17 cellular contexts compared by ENCODE assay signal in the genomic region with DNA sequence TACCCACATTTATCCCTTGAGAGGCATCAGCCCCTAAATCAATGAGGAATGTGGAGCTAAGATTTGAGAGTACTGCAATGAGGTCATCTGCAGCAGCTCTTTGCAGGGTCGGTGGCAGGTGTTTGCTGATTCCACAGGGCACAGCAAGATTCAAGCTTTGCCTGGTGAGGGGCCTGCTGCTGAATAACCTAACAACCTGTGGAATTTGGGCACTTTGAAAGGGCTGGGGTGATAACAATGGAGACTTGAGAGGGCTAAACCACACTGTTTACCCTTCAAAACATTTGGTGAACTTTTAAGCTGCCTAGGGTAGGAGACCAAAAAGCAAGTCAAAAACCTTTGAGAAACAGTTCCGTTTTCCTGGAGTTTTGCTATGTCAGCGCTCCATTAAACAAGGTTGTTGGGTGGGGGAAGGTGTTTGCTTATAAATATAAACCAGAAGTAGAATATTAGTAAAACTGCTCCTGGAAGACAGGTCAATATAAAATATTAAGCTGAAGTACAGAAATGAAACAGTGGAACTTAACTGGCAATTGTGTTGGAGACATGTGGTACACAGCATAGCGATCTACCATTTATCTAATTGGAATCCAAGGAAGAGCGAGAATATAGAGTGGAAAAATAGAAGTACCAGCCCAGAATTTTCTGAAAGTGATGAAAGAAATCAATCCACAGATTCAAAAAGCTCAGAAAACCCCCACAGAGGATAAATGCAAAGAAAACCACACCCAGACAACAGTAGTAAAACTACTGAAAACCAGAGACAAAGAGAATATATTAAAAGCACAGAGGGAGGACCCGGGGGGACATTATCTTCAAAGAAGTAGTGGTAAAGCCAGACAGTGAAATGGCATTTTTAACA. TPM values are rescaled to one million over a fixed set of nuclear protein-coding genes. Genes with fewer than 3 reads are reported as not detected.
DNase-seq lines count a peak whose midpoint lies in the region; ATAC-seq and TF ChIP-seq lines count a peak whose summit lies in the region.
"Had no signal": no experiment of that assay in that cellular context is flagged by ENCODE, and none has a peak within 500 bp of the region (broad histone marks: within the 10 kb centered on the region; RNA-seq: fewer than 3 reads in every experiment).

No MANE protein-coding gene starts in this region.

- no peak overlapping the region for H2BK12ac ChIP-seq in trophoblast cell (ENCODE audit: low read length)

- H2AFZ ChIP-seq in GM23338 (no peak overlapping the region), neural progenitor cell (replicated peaks) (no peak overlapping the region), trophoblast cell (ENCODE audit: insufficient read depth, low read length, poor library complexity) (no peak overlapping the region)

- H3K9ac ChIP-seq in HUES64 (ENCODE audit: low read depth, low read length) (peak overlapping the region; percentile 48; the same call in 1 of the 2 replicates), endodermal cell (ENCODE audit: extremely low read depth, low read length, poor library complexity, severe bottlenecking) (peak overlapping the region; percentile 2), neural progenitor cell (no peak overlapping the region), trophoblast cell (ENCODE audit: low read length) (no peak overlapping the region)
- H3K9ac ChIP-seq: BLaER1 had no signal

- H3K36me3 Mint-ChIP-seq in GM23338 (ENCODE audit: low read depth) (peaks cover 36% of the 10 kb centered on the region), endodermal cell (ENCODE audit: low read depth) (peaks cover 30% of the 10 kb centered on the region), neural progenitor cell (peaks cover 34% of the 10 kb centered on the region), immature natural killer cell (peaks cover 17 to 71% (median 22%) of the 10 kb centered on the region in 3 donors)

- H3K4me3 Mint-ChIP-seq in GM23338 (no peak overlapping the region), endodermal cell (no peak overlapping the region), neural progenitor cell (no peak overlapping the region), immature natural killer cell (no peak overlapping the region)
- H3K4me3 Mint-ChIP-seq: CD4-positive, alpha-beta memory T cell had no signal

- H3K4me2 ChIP-seq in GM23338, result no peak overlapping the region
- peak overlapping the region; percentile 69 for H3K4me2 ChIP-seq in neural progenitor cell
- no peak overlapping the region for H3K4me2 ChIP-seq in trophoblast cell (ENCODE audit: low read length)
- H3K4me2 ChIP-seq: BLaER1 had no signal

- no peak overlapping the region for H3K4ac ChIP-seq in trophoblast cell (ENCODE audit: low read depth, low read length)

- peaks cover 23% of the 10 kb centered on the region for H3K36me3 ChIP-seq in GM23338 (ENCODE audit: insufficient read depth)
- peaks cover 58% of the 10 kb centered on the region for H3K36me3 ChIP-seq in HUES64 (ENCODE audit: insufficient read depth, low read length)
- H3K36me3 ChIP-seq in endodermal cell (ENCODE audit: control insufficient read depth, insufficient read depth, low read length), result peaks cover 51% of the 10 kb centered on the region
- H3K36me3 ChIP-seq in neural progenitor cell, result peaks cover 14% of the 10 kb centered on the region
- peaks cover 6 to 18% of the 10 kb centered on the region in 2 experiments for H3K36me3 ChIP-seq in trophoblast cell (ENCODE audit: control insufficient read depth in 1 of 2, insufficient read depth in 2 of 2, low read length in 2 of 2)

- H4K91ac ChIP-seq in trophoblast cell (ENCODE audit: low read depth, low read length), result no peak overlapping the region

- H3K9me2 ChIP-seq in GM23338 (ENCODE audit: insufficient read depth), result no peaks in the 10 kb centered on the region

- H3K9me3 ChIP-seq in HUES64 (ENCODE audit: insufficient read depth, low read depth, low read length) (no peaks in the 10 kb centered on the region), endodermal cell (ENCODE audit: control insufficient read depth, low read length) (no peaks in the 10 kb centered on the region), neural progenitor cell (ENCODE audit: low read depth) (no peaks in the 10 kb centered on the region), trophoblast cell (ENCODE audit: insufficient read depth, low read depth, low read length) (no peaks in the 10 kb centered on the region)
- H3K9me3 ChIP-seq: BLaER1, MG63, SJSA1 had no signal

- H3K4me1 Mint-ChIP-seq in GM23338, result peaks cover 18% of the 10 kb centered on the region
- H3K4me1 Mint-ChIP-seq in endodermal cell, result peaks cover 9% of the 10 kb centered on the region
- H3K4me1 Mint-ChIP-seq in neural progenitor cell, result no peaks in the 10 kb centered on the region
- no peaks in the 10 kb centered on the region for H3K4me1 Mint-ChIP-seq in immature natural killer cell
- H3K4me1 Mint-ChIP-seq: CD4-positive, alpha-beta memory T cell had no signal

- H3K4me3 ChIP-seq in GM23338 (no peak overlapping the region), HUES64 (ENCODE audit: low read length) (peak overlapping the region; percentile 22; the same call in 1 of the 2 replicates), endodermal cell (ENCODE audit: low read length) (peak overlapping the region; percentile 1), neural progenitor cell (peak overlapping the region; percentile 26), trophoblast cell (ENCODE audit: low read depth, low read length) (no peak overlapping the region)
- H3K4me3 ChIP-seq: BLaER1, MG63, SJSA1 had no signal

- no peaks in the 10 kb centered on the region for H3K27me3 ChIP-seq in GM23338 (ENCODE audit: insufficient read depth)
- no peaks in the 10 kb centered on the region for H3K27me3 ChIP-seq in HUES64 (ENCODE audit: insufficient read depth, low read length)
- no peaks in the 10 kb centered on the region for H3K27me3 ChIP-seq in endodermal cell (ENCODE audit: control insufficient read depth, insufficient read depth, low read length, poor library complexity, severe bottlenecking)
- no peaks in the 10 kb centered on the region for H3K27me3 ChIP-seq in neural progenitor cell
- no peaks in the 10 kb centered on the region for H3K27me3 ChIP-seq in trophoblast cell (ENCODE audit: insufficient read depth, low read length)
- H3K27me3 ChIP-seq: BLaER1, MG63, SJSA1 had no signal

- H4K12ac ChIP-seq in trophoblast cell (ENCODE audit: low read depth, low read length), result no peak overlapping the region

- peak; percentile 96 for ATAC-seq in GM23338

- H3K79me2 ChIP-seq in GM23338 (replicated peaks; ENCODE audit: insufficient read depth) (no peaks in the 10 kb centered on the region), neural progenitor cell (ENCODE audit: low read depth) (no peaks in the 10 kb centered on the region), trophoblast cell (ENCODE audit: control insufficient read depth, insufficient read depth, low read length, poor library complexity) (no peaks in the 10 kb centered on the region)

- H3K4me1 ChIP-seq in GM23338 (ENCODE audit: insufficient read depth) (no peaks in the 10 kb centered on the region), HUES64 (ENCODE audit: insufficient read depth, low read length) (peaks cover 17% of the 10 kb centered on the region; the same call in 1 of the 2 replicates), endodermal cell (ENCODE audit: control insufficient read depth, insufficient read depth, low read length) (peaks cover 4% of the 10 kb centered on the region), neural progenitor cell (peaks cover 32% of the 10 kb centered on the region), trophoblast cell (ENCODE audit: control insufficient read depth in 1 of 2, insufficient read depth in 2 of 2, low read length in 2 of 2) (no peaks in the 10 kb centered on the region)
- H3K4me1 ChIP-seq: BLaER1 had no signal

- no peak overlapping the region for H2BK5ac ChIP-seq in trophoblast cell (ENCODE audit: low read depth, low read length, poor library complexity)

- H4K20me1 ChIP-seq in GM23338 (replicated peaks; ENCODE audit: insufficient read depth) (no peaks in the 10 kb centered on the region), neural progenitor cell (ENCODE audit: low read depth) (no peaks in the 10 kb centered on the region)
- H4K20me1 ChIP-seq: BLaER1 had no signal

- H3K9me3 Mint-ChIP-seq in GM23338, result no peaks in the 10 kb centered on the region
- H3K9me3 Mint-ChIP-seq in endodermal cell, result no peaks in the 10 kb centered on the region
- H3K9me3 Mint-ChIP-seq in neural progenitor cell, result no peaks in the 10 kb centered on the region
- H3K9me3 Mint-ChIP-seq in immature natural killer cell, result peaks cover 0 to 2% (median 0%) of the 10 kb centered on the region in 6 donors
- H3K9me3 Mint-ChIP-seq: CD4-positive, alpha-beta memory T cell had no signal

- 64% methylated on average over 5 of the region's 6 CpGs for WGBS in HUES64
- 42 to 77% methylated on average over 2 to 6 of the region's 6 CpGs for WGBS in endodermal cell (ENCODE audit: insufficient coverage in 1 of 2, insufficient read length in 1 of 2), 2 experiments
- WGBS in trophoblast cell (ENCODE audit: extremely low coverage, insufficient coverage, insufficient read length), result no CpG with 5 or more reads among the region's 6 CpGs

- TF ChIP-seq CTCF in GM23338 (conservative IDR thresholded peaks at IDR 0.05; ENCODE audit: low read depth in 2 of 2) (no peak), endodermal cell (conservative IDR thresholded peaks at IDR 0.05) (no peak), neural progenitor cell (IDR thresholded peaks at IDR 0.05) (no peak)

- H3K23ac ChIP-seq in trophoblast cell (ENCODE audit: low read length), result no peak overlapping the region

- H3K79me1 ChIP-seq in trophoblast cell (ENCODE audit: low read length), result no peaks in the 10 kb centered on the region

- H3K27ac ChIP-seq in GM23338 (ENCODE audit: low read depth) (no peak overlapping the region), HUES64 (ENCODE audit: low read depth, low read length) (peak overlapping the region; percentile 86), endodermal cell (ENCODE audit: low read depth, low read length) (no peak overlapping the region), neural progenitor cell (peak overlapping the region; percentile 97), trophoblast cell (ENCODE audit: low read depth, low read length) (no peak overlapping the region)
- H3K27ac ChIP-seq: BLaER1, SJSA1 had no signal

- H2BK120ac ChIP-seq in trophoblast cell (ENCODE audit: insufficient read depth, low read length, poor library complexity), result no peak overlapping the region

- H4K8ac ChIP-seq in trophoblast cell (ENCODE audit: low read depth, low read length), result no peak overlapping the region

- peak overlapping the region; percentile 73 for H3K27ac Mint-ChIP-seq in GM23338
- peak overlapping the region; percentile 40 for H3K27ac Mint-ChIP-seq in endodermal cell
- H3K27ac Mint-ChIP-seq in neural progenitor cell, result no peak overlapping the region
- no peak overlapping the region for H3K27ac Mint-ChIP-seq in immature natural killer cell

- peak; percentile 54 for DNase-seq in GM23338 (ENCODE audit: low spot score)
- peak; percentile 78 for DNase-seq in endodermal cell
- DNase-seq in neural progenitor cell (ENCODE audit: low spot score), result peak; percentile 89
- no peak for DNase-seq in immature natural killer cell
- DNase-seq in trophoblast cell, result no peak
- no peak for DNase-seq in NCI-H345 (lab: John Stamatoyannopoulos, UW)
- DNase-seq: CD4-positive, alpha-beta memory T cell; GF-D8; Karpas-422; MG63; NCI-H1048; NCI-H1436; NCI-H1930; NCI-H526 had no signal

- no peak overlapping the region for H3K14ac ChIP-seq in trophoblast cell (ENCODE audit: low read length)

- H2AK5ac ChIP-seq in trophoblast cell (ENCODE audit: low read length), result no peak overlapping the region

- peaks cover 4% of the 10 kb centered on the region for H3K27me3 Mint-ChIP-seq in GM23338 (ENCODE audit: insufficient read depth, low read depth, poor library complexity)
- no peaks in the 10 kb centered on the region for H3K27me3 Mint-ChIP-seq in endodermal cell (ENCODE audit: insufficient read depth)
- H3K27me3 Mint-ChIP-seq in neural progenitor cell (ENCODE audit: insufficient read depth, low read depth), result no peaks in the 10 kb centered on the region
- H3K27me3 Mint-ChIP-seq in immature natural killer cell (ENCODE audit: low read depth in 3 of 3), result peaks cover 0 to 1% (median 0%) of the 10 kb centered on the region in 3 donors
- H3K27me3 Mint-ChIP-seq: CD4-positive, alpha-beta memory T cell had no signal

- H3K18ac ChIP-seq in trophoblast cell (ENCODE audit: low read length), result no peak overlapping the region

- no peaks in the 10 kb centered on the region for H3F3A ChIP-seq in GM23338 (replicated peaks; ENCODE audit: low read depth)
- H3F3A ChIP-seq in neural progenitor cell (ENCODE audit: low read depth), result peaks cover 27% of the 10 kb centered on the region

RNA-seq across cellular contexts. Expression of a gene that starts 15.7 kb away (rescaled TPM):
- 130 and 143 TPM in 2 replicates for total RNA-seq in GM23338 (2014; rRNA removed; shearing (Covaris generic))
- polyA plus RNA-seq in GM23338 (2016; fragmentation: Nextera tagmentation; extraction: Ambion mirVana) (105 and 120 TPM in 2 replicates), immature natural killer cell (100 to 1,000 TPM in 1 of 3 donors, 10 to 100 TPM in 2; 78.8 to 104 (median 81.9) TPM)
- 79.0 TPM for polyA plus RNA-seq in HUES64 (2013, experiment 1 of 2)
- 86.3 TPM for polyA plus RNA-seq in HUES64 (2013, experiment 2 of 2)
- total RNA-seq in endodermal cell (10 to 100 TPM; 66.3 to 72.7 TPM), neural progenitor cell (ENCODE audit: low replicate concordance) (196 and 267 TPM in 2 replicates)
- polyA plus RNA-seq in endodermal cell (2013, experiment 1 of 2), result 116 TPM
- polyA plus RNA-seq in endodermal cell (2013, experiment 2 of 2), result 104 TPM
- polyA plus RNA-seq in trophoblast cell (2013), result 29.9 and 33.6 TPM in 2 replicates

Comparison
In these comparisons a context has a peak if more than half of its experiments do, and no peak if none do; other contexts are left out.
1. DNase-seq: peak in GM23338 (single experiment), endodermal cell (single experiment) and neural progenitor cell (single experiment); none in immature natural killer cell (0 of 3), trophoblast cell (0 of 2) and NCI-H345 (single experiment).
2. H3K27ac ChIP-seq: peak in HUES64 (single experiment) and neural progenitor cell (single experiment); none in GM23338 (single experiment), endodermal cell (single experiment) and trophoblast cell (single experiment).
3. H3K4me3 ChIP-seq: peak in HUES64 (single experiment), endodermal cell (single experiment) and neural progenitor cell (single experiment); none in GM23338 (single experiment) and trophoblast cell (single experiment).
4. H3K27ac Mint-ChIP-seq: peak in GM23338 (single experiment) and endodermal cell (single experiment); none in neural progenitor cell (single experiment) and immature natural killer cell (0 of 6).
5. H3K9ac ChIP-seq: peak in HUES64 (single experiment) and endodermal cell (single experiment); none in neural progenitor cell (single experiment) and trophoblast cell (single experiment).